ENCODE assay signal across 8 cellular contexts in genomic region chr9:136728080-136728547, GRCh38. TPM values are rescaled to one million over a fixed set of nuclear protein-coding genes. Genes with fewer than 3 reads are reported as not detected.
DNase-seq lines count a peak whose midpoint lies in the region; ATAC-seq lines count a peak whose summit lies in the region.

No MANE protein-coding gene starts in this region.

- no peaks in the 10 kb centered on the region for H3K27me3 Mint-ChIP-seq in central memory CD8-positive, alpha-beta T cell

- ATAC-seq in GM18511 (IDR thresholded peaks at IDR 0.05; ENCODE audit: unreplicated experiment) (peak; percentile 65), HG03045 (IDR thresholded peaks at IDR 0.05; ENCODE audit: unreplicated experiment) (peak; percentile 72)
- peak; percentile 68 for ATAC-seq in central memory CD8-positive, alpha-beta T cell (replicated peaks; ENCODE audit: extremely low read depth, poor library complexity, severe bottlenecking)

- H3K4me3 Mint-ChIP-seq in central memory CD8-positive, alpha-beta T cell: peak overlapping the region; percentile 94

- H3K27ac Mint-ChIP-seq in central memory CD8-positive, alpha-beta T cell (ENCODE audit: low read depth): peak overlapping the region; percentile 87

- H3K4me1 Mint-ChIP-seq in central memory CD8-positive, alpha-beta T cell: peaks cover 23% of the 10 kb centered on the region

- no peaks in the 10 kb centered on the region for H3K9me3 Mint-ChIP-seq in central memory CD8-positive, alpha-beta T cell

- peaks cover 54% of the 10 kb centered on the region for H3K36me3 Mint-ChIP-seq in central memory CD8-positive, alpha-beta T cell (ENCODE audit: insufficient read depth)

- DNase-seq in A172 (ENCODE audit: low spot score): peak; percentile 89
- DNase-seq in NCI-H2196 treated with DMSO at 0.1 percent for 48 hours (lab: John Stamatoyannopoulos, UW; ENCODE audit: unreplicated experiment): peak; percentile 64
- peak; percentile 84 for DNase-seq in activated CD4-positive, CD25-positive, alpha-beta regulatory T cell treated with anti-CD3 and anti-CD28 coated beads, Interleukin-2, amount 50 U/mL, for 16 hours (ENCODE audit: low read depth, low spot score)
- DNase-seq in central memory CD8-positive, alpha-beta T cell (ENCODE audit: low spot score in 2 of 2): peak; percentile 87 to 92
- DNase-seq in kidney glomerular epithelial cell (lab: John Stamatoyannopoulos, UW): peak; percentile 70
- peak; percentile 93 for DNase-seq in stimulated activated CD4-positive, alpha-beta T cell treated with anti-CD3 and anti-CD28 coated beads, Interleukin-15, amount 100 ng/mL, for 24 hours

RNA-seq across cellular contexts. Expression of gene LCN10, which starts 14.6 kb away (rescaled TPM):
- not detected in 2 replicates for total RNA-seq in A172 (2014; rRNA removed; shearing (Covaris generic))

RNA-seq across cellular contexts. Expression of gene DIPK1B, which starts 15.7 kb away (rescaled TPM):
- total RNA-seq in A172 (2014; rRNA removed; shearing (Covaris generic)): 16.0 and 16.7 TPM in 2 replicates

RNA-seq across cellular contexts. Expression of gene LCN6, which starts 20.2 kb away (rescaled TPM):
- total RNA-seq in A172 (2014; rRNA removed; shearing (Covaris generic)): not detected in 2 replicates

RNA-seq across cellular contexts. Expression of gene LCN8, which starts 29.9 kb away (rescaled TPM):
- total RNA-seq in A172 (2014; rRNA removed; shearing (Covaris generic)): not detected in 2 replicates

RNA-seq across cellular contexts. Expression of gene LCN15, which starts 36.2 kb away (rescaled TPM):
- total RNA-seq in A172 (2014; rRNA removed; shearing (Covaris generic)): not detected in 2 replicates

Comparison
In these comparisons a context has a peak if more than half of its experiments do, and no peak if none do; other contexts are left out.
1. Peak in every context shown above with its lines: DNase-seq and ATAC-seq.